Comparison of ENCODE assay signal across 8 cellular contexts in the genomic region with DNA sequence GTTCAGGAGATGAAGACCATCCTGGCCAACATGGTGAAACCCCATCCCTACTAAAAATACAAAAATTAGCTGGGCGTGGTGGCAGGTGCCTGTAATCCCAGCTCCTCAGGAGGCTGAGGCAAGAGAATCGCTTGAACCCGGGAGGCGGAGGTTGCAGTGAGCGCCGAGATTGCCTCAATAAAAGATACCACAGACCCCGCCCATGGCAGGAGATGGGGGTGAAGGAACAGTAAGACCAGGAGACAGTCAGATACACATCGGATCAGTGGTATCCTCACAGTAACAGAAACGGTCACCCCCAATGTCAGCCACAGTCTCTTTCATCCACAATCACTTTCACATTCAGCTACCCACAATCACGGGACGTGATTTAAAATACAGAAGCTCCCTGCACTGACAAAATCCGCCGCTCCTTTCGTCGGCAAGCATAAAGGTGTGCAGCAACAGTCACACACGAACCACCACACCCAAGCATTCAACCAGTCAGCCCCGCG. TPM values are rescaled to one million over a fixed set of nuclear protein-coding genes. Genes with fewer than 3 reads are reported as not detected.
DNase-seq lines count a peak whose midpoint lies in the region; ATAC-seq and TF ChIP-seq lines count a peak whose summit lies in the region.
"Not testable (repeated sequence)": the region's sequence is repeated elsewhere in the genome, so short reads cannot be mapped to it uniquely, and the experiment has no call there.

No MANE protein-coding gene starts in this region.

- TF ChIP-seq CTCF in AG04450 (IDR thresholded peaks at IDR 0.05; ENCODE audit: low read depth, low read length); activated CD8-positive, alpha-beta T cell treated with anti-CD3 and anti-CD28 coated beads for 36 hours (IDR thresholded peaks at IDR 0.05); left lung (IDR thresholded peaks at IDR 0.05); sigmoid colon (IDR thresholded peaks at IDR 0.05): not testable (repeated sequence)

- H3K4me1 ChIP-seq in left lung = peaks cover 0 to 11% of the 10 kb centered on the region in 2 donors
- peaks cover 0 to 14% (median 6%) of the 10 kb centered on the region in 4 donors for H3K4me1 ChIP-seq in sigmoid colon

- CTCF ChIA-PET in AG04450 (lab: Charles Lee) = interaction anchor here (0.7 to 1.2 kb wide), 5 partner anchors 36 to 532 kb away, joined by 3 to 7 read pairs (median 4); a partner anchor contains a TSS
- CTCF ChIA-PET in activated CD8-positive, alpha-beta T cell treated with anti-CD3 and anti-CD28 coated beads for 36 hours (lab: Charles Lee) = interaction anchor here (1.0 kb wide), 1 partner anchor 97 kb away, joined by 3 read pairs; a partner anchor contains a TSS

- H3K36me3 ChIP-seq in left lung (peaks cover 0 to 20% of the 10 kb centered on the region in 2 donors), sigmoid colon (peaks cover under 1 to 16% (median 8%) of the 10 kb centered on the region in 4 donors)

- H3K27ac Mint-ChIP-seq in activated CD8-positive, alpha-beta T cell treated with anti-CD3 and anti-CD28 coated beads for 36 hours = peak overlapping the region; percentile 96
- H3K27ac Mint-ChIP-seq in effector memory CD8-positive, alpha-beta T cell = peak overlapping the region; percentile 96 to 97

- not testable (repeated sequence) for H3K27me3 ChIP-seq in AG04450 (ENCODE audit: control insufficient read depth, insufficient read depth, low read length); left lung; sigmoid colon

- peak overlapping the region; percentile 65 for H3K27ac ChIP-seq in AG04450 (ENCODE audit: low read depth, low read length)
- H3K27ac ChIP-seq in left lung = peak overlapping the region; percentile 69 to 82
- peak overlapping the region; percentile 83 to 91 (median 86) for H3K27ac ChIP-seq in sigmoid colon

- DNase-seq in AG04450 (ENCODE audit: low read depth, low spot score); effector memory CD8-positive, alpha-beta T cell; left lung; sigmoid colon: not testable (repeated sequence)
- peak; percentile 39 for DNase-seq in NCI-H146 (lab: John Stamatoyannopoulos, UW)
- DNase-seq in activated CD8-positive, alpha-beta T cell treated with anti-CD3 and anti-CD28 coated beads for 36 hours = peak; percentile 66

- POLR2A ChIA-PET in AG04450 (lab: Yijun Ruan, JAX) = interaction anchor here (0.6 to 1.6 kb wide), 7 partner anchors 20 to 1156 kb away, joined by 3 to 12 read pairs (median 6); a partner anchor contains a TSS
- POLR2A ChIA-PET in activated CD8-positive, alpha-beta T cell treated with anti-CD3 and anti-CD28 coated beads for 36 hours (lab: Charles Lee) = interaction anchor here (0.6 to 2.1 kb wide), 7 partner anchors 9 to 293 kb away, joined by 3 to 11 read pairs (median 3); a partner anchor contains a TSS

- intact Hi-C loops in activated CD8-positive, alpha-beta T cell treated with anti-CD3 and anti-CD28 coated beads for 36 hours (cut with micrococcal nuclease); left lung (cut with DNase I): not testable (repeated sequence)
- intact Hi-C loops in sigmoid colon (cut with DNase I) = loop anchor here (2.0 to 5.0 kb wide), 5 partner anchors 34 to 453 kb away; a partner anchor contains a TSS

- H3K9me3 ChIP-seq in AG04450 (ENCODE audit: control insufficient read depth, insufficient read depth, low read length) = peaks cover 14% of the 10 kb centered on the region
- peaks cover 0 to 44% of the 10 kb centered on the region in 2 donors for H3K9me3 ChIP-seq in left lung
- peaks cover 0 to 12% (median under 1%) of the 10 kb centered on the region in 4 donors for H3K9me3 ChIP-seq in sigmoid colon

- peaks cover 15% of the 10 kb centered on the region for H3K4me1 Mint-ChIP-seq in activated CD8-positive, alpha-beta T cell treated with anti-CD3 and anti-CD28 coated beads for 36 hours (ENCODE audit: low read depth)
- H3K4me1 Mint-ChIP-seq in effector memory CD8-positive, alpha-beta T cell (ENCODE audit: low read depth in 2 of 2) = peaks cover 13 to 16% of the 10 kb centered on the region in 2 donors

- H3K9me3 Mint-ChIP-seq in activated CD8-positive, alpha-beta T cell treated with anti-CD3 and anti-CD28 coated beads for 36 hours = peaks cover 14% of the 10 kb centered on the region
- H3K9me3 Mint-ChIP-seq in effector memory CD8-positive, alpha-beta T cell = not testable (repeated sequence)

- H3K4me3 Mint-ChIP-seq in activated CD8-positive, alpha-beta T cell treated with anti-CD3 and anti-CD28 coated beads for 36 hours = peak overlapping the region; percentile 98
- peak overlapping the region; percentile 97 to 99 for H3K4me3 Mint-ChIP-seq in effector memory CD8-positive, alpha-beta T cell

- 1 to 11% methylated on average over 18 of the region's 18 CpGs for WGBS in sigmoid colon, 2 donors

- H3K4me3 ChIP-seq in AG04450 (ENCODE audit: low read depth, low read length) = peak overlapping the region; percentile 88
- H3K4me3 ChIP-seq in left lung = peak overlapping the region; percentile 57 to 59
- peak overlapping the region; percentile 64 to 74 (median 66) for H3K4me3 ChIP-seq in sigmoid colon

- ATAC-seq in GM19324 (IDR thresholded peaks at IDR 0.05; ENCODE audit: low FRiP score, unreplicated experiment) (peak; percentile 31), HG02884 (IDR thresholded peaks at IDR 0.05; ENCODE audit: unreplicated experiment) (peak; percentile 28), left lung (peak; percentile 33)
- peak; percentile 50 for ATAC-seq in activated CD8-positive, alpha-beta T cell treated with anti-CD3 and anti-CD28 coated beads for 36 hours
- ATAC-seq in effector memory CD8-positive, alpha-beta T cell (replicated peaks) = peak; percentile 55

- not testable (repeated sequence) for TF ChIP-seq EP300 in sigmoid colon (IDR thresholded peaks at IDR 0.05)

- TF ChIP-seq POLR2A in sigmoid colon (IDR thresholded peaks at IDR 0.05) = peak in 1 of 2 donors; percentile 92

- H3K36me3 Mint-ChIP-seq in activated CD8-positive, alpha-beta T cell treated with anti-CD3 and anti-CD28 coated beads for 36 hours (ENCODE audit: low read depth) = peaks cover 11% of the 10 kb centered on the region
- H3K36me3 Mint-ChIP-seq in effector memory CD8-positive, alpha-beta T cell (ENCODE audit: insufficient read depth) = not testable (repeated sequence)

- H3K27me3 Mint-ChIP-seq in activated CD8-positive, alpha-beta T cell treated with anti-CD3 and anti-CD28 coated beads for 36 hours; effector memory CD8-positive, alpha-beta T cell: not testable (repeated sequence)

RNA-seq across cellular contexts. Expression of a gene that starts 0.5 kb away (rescaled TPM):
- polyA plus RNA-seq in AG04450 (2011; rRNA removed) = 3.5 and 4.0 TPM in 2 replicates
- polyA minus RNA-seq in AG04450 (2011; rRNA and poly(A)+ RNA removed) = 4.3 and 5.0 TPM in 2 replicates
- total RNA-seq in activated CD8-positive, alpha-beta T cell treated with anti-CD3 and anti-CD28 coated beads for 36 hours = 1 to 10 TPM; 5.2 to 5.5 TPM
- total RNA-seq in left lung = 1 to 10 TPM; 4.3 to 5.4 TPM
- 10 to 100 TPM in 2 of 4 donors, 1 to 10 TPM in 2; 6.1 to 13.8 (median 9.7) TPM for total RNA-seq in sigmoid colon
- polyA plus RNA-seq in sigmoid colon = 1 to 10 TPM; 1.6 to 3.1 (median 1.8) TPM
